ENCODE assay signal across 1 cellular context in genomic region chr16:84928679-84929420, GRCh38.
A peak's percentile ranks its signal among the peaks of the same experiment; 100 is the strongest.
TF ChIP-seq lines count a peak whose summit lies in the region.

No MANE protein-coding gene starts in this region.

TF ChIP-seq in K562, 482 proteins besides CTCF, POLR2A, EP300 and RAD21 (continued from another document):
- no peak for TF ChIP-seq CHD7 (IDR thresholded peaks at IDR 0.05; ENCODE audit: low read depth, low read length)
- TF ChIP-seq RBBP5 (IDR thresholded peaks at IDR 0.05; ENCODE audit: borderline replicate concordance, insufficient read depth, low read length, poor library complexity, severe bottlenecking), result peak; percentile 19
- TF ChIP-seq SPI1 (IDR thresholded peaks at IDR 0.05; ENCODE audit: borderline replicate concordance, low read depth, low read length), result peak; percentile 84
- TF ChIP-seq CBX1 (IDR thresholded peaks at IDR 0.05; ENCODE audit: low read depth), result no peak
- no peak for TF ChIP-seq ZNF133 (CRISPR knock-in tag; IDR thresholded peaks at IDR 0.05)
TF ChIP-seq in K562: peak in this region for 12.
